In the genomic region with DNA sequence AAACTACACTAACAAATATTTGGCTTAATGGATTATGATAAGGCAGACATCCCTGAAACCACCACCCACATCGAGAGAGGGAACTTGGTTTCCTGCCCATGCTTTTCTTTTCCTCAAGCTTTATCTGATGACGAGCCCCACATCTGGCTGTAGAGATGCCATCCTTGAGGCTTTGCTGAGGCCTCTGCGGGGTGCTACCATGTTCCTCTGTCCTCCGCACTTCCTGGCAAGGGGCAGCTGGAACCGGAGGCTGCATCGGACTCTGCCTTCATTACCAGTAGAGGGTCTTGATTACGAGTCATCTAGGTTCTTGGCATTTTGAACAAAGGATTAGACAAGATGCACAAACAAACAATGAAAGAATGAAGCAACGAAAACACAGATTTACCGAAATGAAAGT, we compare ENCODE assay signal across 26 cellular contexts. TPM values are rescaled to one million over a fixed set of nuclear protein-coding genes. Genes with fewer than 3 reads are reported as not detected.
DNase-seq lines count a peak whose midpoint lies in the region; ATAC-seq and TF ChIP-seq lines count a peak whose summit lies in the region.
"Had no signal": no experiment of that assay in that cellular context is flagged by ENCODE, and none has a peak within 500 bp of the region (broad histone marks: within the 10 kb centered on the region; RNA-seq: fewer than 3 reads in every experiment).

No MANE protein-coding gene starts in this region.

- no peaks in the 10 kb centered on the region for H3K79me2 ChIP-seq in OCI-LY7 (ENCODE audit: insufficient read depth, low read depth, low read length)

- TSS peak; percentile 28 for BruUV-seq in OCI-LY7 (replicated peaks; lab: Mats Ljungman, UMichigan)

- peaks cover 0 to 62% (median 20%) of the 10 kb centered on the region in 9 donors for H3K27me3 ChIP-seq in heart left ventricle
- H3K27me3 ChIP-seq in upper lobe of right lung = peaks cover 5% of the 10 kb centered on the region
- H3K27me3 ChIP-seq: brain microvascular endothelial cell, testis, vagina had no signal

- H3K9me2 ChIP-seq in OCI-LY7 (ENCODE audit: insufficient read depth, low read length) = no peaks in the 10 kb centered on the region

- no peaks in the 10 kb centered on the region for H3K4me1 Mint-ChIP-seq in chondrocyte (ENCODE audit: low read depth)
- H3K4me1 Mint-ChIP-seq in effector memory CD8-positive, alpha-beta T cell (ENCODE audit: low read depth in 2 of 2) = peaks cover 2 to 3% of the 10 kb centered on the region in 2 donors

- ATAC-seq in heart left ventricle (no peak), upper lobe of right lung (no peak), GM21390 (IDR thresholded peaks at IDR 0.05; ENCODE audit: unreplicated experiment) (no peak)
- no peak for ATAC-seq in effector memory CD8-positive, alpha-beta T cell (replicated peaks)
- ATAC-seq: heart right ventricle had no signal

- no peak overlapping the region for H3K27ac ChIP-seq in heart left ventricle
- no peak overlapping the region for H3K27ac ChIP-seq in OCI-LY7 (ENCODE audit: low read depth, low read length, poor library complexity, severe bottlenecking)
- no peak overlapping the region for H3K27ac ChIP-seq in upper lobe of right lung
- H3K27ac ChIP-seq: brain microvascular endothelial cell, heart right ventricle, left lung, vagina had no signal

- DNase-seq in cardiac septum (ENCODE audit: low spot score) = peak; percentile 29
- no peak for DNase-seq in heart left ventricle
- DNase-seq in OCI-LY7 (ENCODE audit: low spot score) = no peak
- peak; percentile 20 for DNase-seq in chondrocyte (ENCODE audit: low spot score)
- DNase-seq in upper lobe of right lung = no peak
- DNase-seq in effector memory CD8-positive, alpha-beta T cell = no peak
- no peak for DNase-seq in NCI-H2029 treated with DMSO at 0.1 percent for 48 hours (lab: John Stamatoyannopoulos, UW)
- DNase-seq: ACHN; activated CD4-positive, alpha-beta T cell treated with anti-CD3 and anti-CD28 coated beads, Interleukin-2, amount 50 U/mL, for 48 hours; activated T-cell treated with anti-CD3 and anti-CD28 coated beads for 4 hours; brain microvascular endothelial cell; Calu3; effector CD8-positive, alpha-beta T cell; foreskin fibroblast; heart right ventricle; midbrain; naive thymus-derived CD8-positive, alpha-beta T cell; NCI-H2171; NCI-H526 treated with DMSO at 0.1 percent for 48 hours; retina; stimulated activated CD4-positive, alpha-beta T cell treated with anti-CD3 and anti-CD28 coated beads, Interleukin-4, amount 100 ng/mL, for 1 hour; stimulated activated naive CD4-positive, alpha-beta T cell treated with Interleukin-2 at 50 U/mL for 16 hours; testis had no signal

- no peak overlapping the region for H3K4me3 Mint-ChIP-seq in chondrocyte (ENCODE audit: unreplicated experiment)
- peak overlapping the region in 1 of 2 donors; percentile 31 for H3K4me3 Mint-ChIP-seq in effector memory CD8-positive, alpha-beta T cell
- H3K4me3 Mint-ChIP-seq: naive thymus-derived CD8-positive, alpha-beta T cell had no signal

- TF ChIP-seq CTCF in heart left ventricle (IDR thresholded peaks at IDR 0.05) (no peak), OCI-LY7 (conservative IDR thresholded peaks at IDR 0.05; ENCODE audit: low read length) (no peak), chondrocyte (IDR thresholded peaks at IDR 0.05) (no peak), upper lobe of right lung (IDR thresholded peaks at IDR 0.05) (no peak)

- CTCF ChIA-PET in OCI-LY7 (lab: Charles Lee; ENCODE audit: unreplicated experiment) = no interaction called here

- H3K27me3 Mint-ChIP-seq in chondrocyte (ENCODE audit: low read depth) = peaks cover 35% of the 10 kb centered on the region
- peaks cover 13 to 56% of the 10 kb centered on the region in 2 donors for H3K27me3 Mint-ChIP-seq in effector memory CD8-positive, alpha-beta T cell

- TF ChIP-seq POLR2A in heart left ventricle (IDR thresholded peaks at IDR 0.05) = no peak

- H3K4me1 ChIP-seq in heart left ventricle (no peaks in the 10 kb centered on the region), OCI-LY7 (ENCODE audit: insufficient read depth, low read length, poor library complexity, severe bottlenecking) (peaks cover 6% of the 10 kb centered on the region), upper lobe of right lung (no peaks in the 10 kb centered on the region)
- H3K4me1 ChIP-seq: heart right ventricle, left lung, vagina had no signal

- H3K36me3 Mint-ChIP-seq in chondrocyte (ENCODE audit: low read depth) = no peaks in the 10 kb centered on the region
- no peaks in the 10 kb centered on the region for H3K36me3 Mint-ChIP-seq in effector memory CD8-positive, alpha-beta T cell (ENCODE audit: insufficient read depth)
- H3K36me3 Mint-ChIP-seq: naive thymus-derived CD8-positive, alpha-beta T cell had no signal

- no peaks in the 10 kb centered on the region for H3K9me3 Mint-ChIP-seq in chondrocyte (ENCODE audit: low read depth)
- no peaks in the 10 kb centered on the region for H3K9me3 Mint-ChIP-seq in effector memory CD8-positive, alpha-beta T cell
- H3K9me3 Mint-ChIP-seq: naive thymus-derived CD8-positive, alpha-beta T cell had no signal

- H3K9me3 ChIP-seq in heart left ventricle (no peaks in the 10 kb centered on the region), OCI-LY7 (ENCODE audit: low read length) (no peaks in the 10 kb centered on the region), upper lobe of right lung (no peaks in the 10 kb centered on the region)
- H3K9me3 ChIP-seq: heart right ventricle, left lung, testis, vagina had no signal

- H3K36me3 ChIP-seq in heart left ventricle (no peaks in the 10 kb centered on the region), OCI-LY7 (ENCODE audit: insufficient read depth, low read length) (peaks cover 33% of the 10 kb centered on the region), upper lobe of right lung (no peaks in the 10 kb centered on the region)
- H3K36me3 ChIP-seq: brain microvascular endothelial cell, heart right ventricle, left lung, vagina had no signal

- 75 to 78% (median 75%) methylated on average over 9 of the region's 9 CpGs for WGBS in heart left ventricle, 4 donors

- H3K4me3 ChIP-seq in heart left ventricle (no peak overlapping the region), OCI-LY7 (ENCODE audit: low read depth, low read length, poor library complexity, severe bottlenecking) (no peak overlapping the region), upper lobe of right lung (peak overlapping the region; percentile 29)
- H3K4me3 ChIP-seq: heart right ventricle, left lung, testis, vagina had no signal

- H4K20me1 ChIP-seq in OCI-LY7 (ENCODE audit: insufficient read depth, low read length) = no peaks in the 10 kb centered on the region

- intact Hi-C loops in cardiac septum (cut with DNase I) = no loop called here
- intact Hi-C loops in heart left ventricle (cut with DNase I) = no loop called here
- intact Hi-C loops in OCI-LY7 (cut with micrococcal nuclease; ENCODE audit: unreplicated experiment) = no loop called here
- intact Hi-C loops in upper lobe of right lung (cut with DNase I) = no loop called here

- no peak overlapping the region for H2AFZ ChIP-seq in OCI-LY7 (ENCODE audit: low read length)

- POLR2A ChIA-PET in OCI-LY7 (lab: Charles Lee) = no interaction called here

- no peak overlapping the region for H3K4me2 ChIP-seq in OCI-LY7 (ENCODE audit: low read length)

- H3K27ac Mint-ChIP-seq in chondrocyte (ENCODE audit: unreplicated experiment) = no peak overlapping the region
- no peak overlapping the region for H3K27ac Mint-ChIP-seq in effector memory CD8-positive, alpha-beta T cell

RNA-seq across cellular contexts. Expression of gene C1orf174, which starts 21.7 kb away (rescaled TPM):
- 11.5 TPM for total RNA-seq in cardiac septum
- 10 to 100 TPM in 6 of 9 donors, 1 to 10 TPM in 3; 8.7 to 16.4 (median 11.3) TPM for total RNA-seq in heart left ventricle
- 10 to 100 TPM in 1 of 2 donors, 1 to 10 TPM in 1; 7.9 to 15.5 TPM for polyA plus RNA-seq in heart left ventricle
- total RNA-seq in OCI-LY7 (2014; rRNA removed; shearing (Covaris generic)) = 43.4 and 59.5 TPM in 2 replicates
- 39.0 and 42.0 TPM in 2 replicates for total RNA-seq in OCI-LY7 (2022)
- total RNA-seq in chondrocyte = 25.0 to 25.7 TPM (median 25.3 TPM) in 3 replicates
- 19.9 TPM for total RNA-seq in upper lobe of right lung

Comparison
In these comparisons a context has a peak if more than half of its experiments do, and no peak if none do; other contexts are left out.
1. DNase-seq: peak in cardiac septum (single experiment) and chondrocyte (single experiment); none in heart left ventricle (0 of 5), OCI-LY7 (single experiment), upper lobe of right lung (single experiment), effector memory CD8-positive, alpha-beta T cell (0 of 3) and NCI-H2029 treated with DMSO at 0.1 percent for 48 hours (single experiment).